In the genomic region with DNA sequence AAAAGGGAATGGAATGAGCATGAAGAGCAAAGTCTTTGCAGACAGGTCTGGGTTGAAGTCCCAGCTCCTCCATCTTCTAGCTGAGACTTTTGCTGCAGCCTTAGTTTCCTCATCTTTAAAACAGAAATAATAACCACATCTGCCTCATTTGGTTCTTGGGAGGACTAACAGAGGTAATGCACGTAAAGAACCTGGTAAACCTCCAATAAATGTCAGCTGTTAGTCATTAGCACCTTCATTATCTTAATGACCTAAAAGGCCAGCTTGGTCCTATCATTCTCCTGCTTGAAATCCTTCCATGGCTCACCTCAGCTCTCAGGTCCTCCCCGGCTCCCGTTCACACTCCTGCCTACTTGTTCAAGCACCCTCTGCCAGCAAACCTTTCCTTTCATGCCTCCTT, we compare ENCODE assay signal across 18 cellular contexts. TPM values are rescaled to one million over a fixed set of nuclear protein-coding genes. Genes with fewer than 3 reads are reported as not detected.
DNase-seq lines count a peak whose midpoint lies in the region; ATAC-seq and TF ChIP-seq lines count a peak whose summit lies in the region.
"Had no signal": no experiment of that assay in that cellular context is flagged by ENCODE, and none has a peak within 500 bp of the region (broad histone marks: within the 10 kb centered on the region; RNA-seq: fewer than 3 reads in every experiment).

No MANE protein-coding gene starts in this region.

- peak overlapping the region; percentile 63 for H3K4me2 ChIP-seq in Loucy (ENCODE audit: low read depth, low read length, poor library complexity, severe bottlenecking)

- no peaks in the 10 kb centered on the region for H3K9me3 Mint-ChIP-seq in activated naive CD8-positive, alpha-beta T cell treated with anti-CD3 and anti-CD28 coated beads, Interleukin-2, amount 50 U/mL, for 24 hours
- no peaks in the 10 kb centered on the region for H3K9me3 Mint-ChIP-seq in activated naive CD8-positive, alpha-beta T cell treated with anti-CD3 and anti-CD28 coated beads for 36 hours
- H3K9me3 Mint-ChIP-seq: CD14-positive monocyte; CD4-positive, alpha-beta T cell; CD8-positive, alpha-beta memory T cell had no signal

- no peaks in the 10 kb centered on the region for H3K9me2 ChIP-seq in Loucy (replicated peaks; ENCODE audit: low read depth, low read length)

- CTCF ChIA-PET in RWPE1 (lab: Yijun Ruan, JAX), result interaction anchor here (0.6 kb wide), 1 partner anchor 22 kb away, joined by 5 read pairs; no protein-coding TSS in a partner anchor

- ATAC-seq in activated naive CD8-positive, alpha-beta T cell treated with anti-CD3 and anti-CD28 coated beads, Interleukin-2, amount 50 U/mL, for 24 hours, result peak; percentile 28
- ATAC-seq in HG03460 (IDR thresholded peaks at IDR 0.05; ENCODE audit: unreplicated experiment) (no peak), GM21515 (IDR thresholded peaks at IDR 0.05; ENCODE audit: unreplicated experiment) (no peak)

- POLR2A ChIA-PET in RWPE1 (lab: Yijun Ruan, JAX; ENCODE audit: low non-redundant PET), result no interaction called here

- H3K36me3 Mint-ChIP-seq in activated naive CD8-positive, alpha-beta T cell treated with anti-CD3 and anti-CD28 coated beads, Interleukin-2, amount 50 U/mL, for 24 hours (ENCODE audit: low read depth), result peaks cover 30% of the 10 kb centered on the region
- H3K36me3 Mint-ChIP-seq in activated naive CD8-positive, alpha-beta T cell treated with anti-CD3 and anti-CD28 coated beads for 36 hours, result peaks cover 22% of the 10 kb centered on the region
- H3K36me3 Mint-ChIP-seq: CD14-positive monocyte had no signal

- peak; percentile 7 for DNase-seq in activated naive CD8-positive, alpha-beta T cell treated with anti-CD3 and anti-CD28 coated beads, Interleukin-2, amount 50 U/mL, for 24 hours
- no peak for DNase-seq in activated naive CD8-positive, alpha-beta T cell treated with anti-CD3 and anti-CD28 coated beads for 36 hours
- DNase-seq in DMS79 (lab: John Stamatoyannopoulos, UW) (peak; percentile 53), islet precursor cell (peak; percentile 48), RWPE1 (ENCODE audit: low spot score) (no peak)
- DNase-seq: CD4-positive, alpha-beta T cell; CD8-positive, alpha-beta memory T cell; DMS 273 treated with DMSO at 0.1 percent for 48 hours; DND-41; GM23248; H7; HCEC 1CT had no signal

- peak overlapping the region; percentile 1 for H3K9ac ChIP-seq in Loucy (ENCODE audit: low read depth, low read length, poor library complexity, severe bottlenecking)
- H3K9ac ChIP-seq: GM23248 had no signal

- H3K4me1 Mint-ChIP-seq in activated naive CD8-positive, alpha-beta T cell treated with anti-CD3 and anti-CD28 coated beads, Interleukin-2, amount 50 U/mL, for 24 hours, result peaks cover 19% of the 10 kb centered on the region
- H3K4me1 Mint-ChIP-seq in activated naive CD8-positive, alpha-beta T cell treated with anti-CD3 and anti-CD28 coated beads for 36 hours, result peaks cover 9% of the 10 kb centered on the region
- H3K4me1 Mint-ChIP-seq: CD14-positive monocyte had no signal

- no peaks in the 10 kb centered on the region for H3F3A ChIP-seq in Loucy (ENCODE audit: low read depth)

- H3K27ac ChIP-seq in RWPE1, result no peak overlapping the region
- H3K27ac ChIP-seq: GM23248 had no signal

- no peak overlapping the region for H3K27ac Mint-ChIP-seq in activated naive CD8-positive, alpha-beta T cell treated with anti-CD3 and anti-CD28 coated beads, Interleukin-2, amount 50 U/mL, for 24 hours
- H3K27ac Mint-ChIP-seq in activated naive CD8-positive, alpha-beta T cell treated with anti-CD3 and anti-CD28 coated beads for 36 hours, result no peak overlapping the region
- H3K27ac Mint-ChIP-seq: CD14-positive monocyte; CD4-positive, alpha-beta T cell; CD8-positive, alpha-beta memory T cell had no signal

- H3K79me2 ChIP-seq in Loucy (ENCODE audit: insufficient read depth, low read length), result no peaks in the 10 kb centered on the region

- H2AFZ ChIP-seq in Loucy (ENCODE audit: low read length), result no peak overlapping the region
- H2AFZ ChIP-seq: GM23248 had no signal

- no peak for TF ChIP-seq CTCF in Loucy (conservative IDR thresholded peaks at IDR 0.05; ENCODE audit: low read length)
- TF ChIP-seq CTCF in RWPE1 (conservative IDR thresholded peaks at IDR 0.05; ENCODE audit: low read depth), result no peak

- no peaks in the 10 kb centered on the region for H3K36me3 ChIP-seq in Loucy (ENCODE audit: insufficient read depth, low read length)

- no peaks in the 10 kb centered on the region for H3K27me3 ChIP-seq in Loucy (ENCODE audit: insufficient read depth, low read length, poor library complexity, severe bottlenecking)

- H3K27me3 Mint-ChIP-seq in activated naive CD8-positive, alpha-beta T cell treated with anti-CD3 and anti-CD28 coated beads, Interleukin-2, amount 50 U/mL, for 24 hours, result no peaks in the 10 kb centered on the region
- H3K27me3 Mint-ChIP-seq in activated naive CD8-positive, alpha-beta T cell treated with anti-CD3 and anti-CD28 coated beads for 36 hours, result no peaks in the 10 kb centered on the region
- H3K27me3 Mint-ChIP-seq: CD4-positive, alpha-beta T cell; CD8-positive, alpha-beta memory T cell had no signal

- H3K4me3 ChIP-seq in Loucy (ENCODE audit: low read length, poor library complexity, severe bottlenecking), result peak overlapping the region; percentile 45
- H3K4me3 ChIP-seq: GM23248 had no signal

- no peaks in the 10 kb centered on the region for H3K9me3 ChIP-seq in Loucy (ENCODE audit: insufficient read depth, low read depth, low read length)

- no peak overlapping the region for H3K4me3 Mint-ChIP-seq in activated naive CD8-positive, alpha-beta T cell treated with anti-CD3 and anti-CD28 coated beads, Interleukin-2, amount 50 U/mL, for 24 hours
- no peak overlapping the region for H3K4me3 Mint-ChIP-seq in activated naive CD8-positive, alpha-beta T cell treated with anti-CD3 and anti-CD28 coated beads for 36 hours
- H3K4me3 Mint-ChIP-seq: CD14-positive monocyte; CD4-positive, alpha-beta T cell; CD8-positive, alpha-beta memory T cell had no signal

- H3K4me1 ChIP-seq in Loucy (ENCODE audit: insufficient read depth, low read length, poor library complexity, severe bottlenecking), result peaks cover 34% of the 10 kb centered on the region

- H4K20me1 ChIP-seq in Loucy (ENCODE audit: insufficient read depth, low read length, poor library complexity, severe bottlenecking), result no peaks in the 10 kb centered on the region

RNA-seq across cellular contexts. Expression of gene SKAP1, which starts 51.8 kb away (rescaled TPM):
- 10 to 100 TPM; 54.2 to 55.4 TPM for total RNA-seq in activated naive CD8-positive, alpha-beta T cell treated with anti-CD3 and anti-CD28 coated beads for 36 hours
- total RNA-seq: A673, GM23248, H1, H7 had no signal

Comparison
In these comparisons a context has a peak if more than half of its experiments do, and no peak if none do; other contexts are left out.
1. DNase-seq: peak in activated naive CD8-positive, alpha-beta T cell treated with anti-CD3 and anti-CD28 coated beads, Interleukin-2, amount 50 U/mL, for 24 hours (single experiment), DMS79 (single experiment) and islet precursor cell (single experiment); none in activated naive CD8-positive, alpha-beta T cell treated with anti-CD3 and anti-CD28 coated beads for 36 hours (single experiment) and RWPE1 (single experiment).